16 cellular contexts compared by ENCODE assay signal in the genomic region with DNA sequence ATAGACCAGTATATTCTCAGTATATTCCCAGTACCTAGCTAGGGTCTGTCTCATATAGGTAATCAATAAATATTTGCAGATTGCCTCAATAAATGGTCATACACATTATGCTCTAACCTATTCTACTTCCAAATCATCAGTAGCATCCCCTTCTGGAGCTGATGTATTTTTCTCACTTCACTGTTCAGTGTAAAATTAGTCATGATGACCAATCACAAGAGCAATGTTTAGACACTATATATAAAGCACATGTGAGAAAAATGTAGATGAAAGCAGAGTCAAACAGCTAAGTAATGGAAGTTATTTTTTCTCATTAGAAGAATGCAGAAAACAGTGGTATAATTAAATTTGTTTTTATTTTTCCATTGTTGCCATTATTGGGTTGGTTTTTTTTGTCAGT.
"Had no signal": no experiment of that assay in that cellular context is flagged by ENCODE, and none has a peak within 500 bp of the region (broad histone marks: within the 10 kb centered on the region; RNA-seq: fewer than 3 reads in every experiment).

No MANE protein-coding gene starts in this region.

- H3K27me3 ChIP-seq: body of pancreas, gastroesophageal sphincter, heart left ventricle, left lung had no signal

- H3K27ac ChIP-seq: body of pancreas, gastroesophageal sphincter, left lung had no signal

- H3K4me3 ChIP-seq: body of pancreas, gastroesophageal sphincter, heart left ventricle, left lung had no signal

- H3K4me3 Mint-ChIP-seq: activated naive CD8-positive, alpha-beta T cell treated with anti-CD3 and anti-CD28 coated beads for 36 hours; nephron; stimulated activated naive CD8-positive, alpha-beta T cell treated with anti-CD3 and anti-CD28 coated beads, Interleukin-15, Interleukin-2, amounts not matched to agents 100 ng/mL and 50 ng/mL, for 24 hours had no signal

- H3K9me3 Mint-ChIP-seq: activated naive CD8-positive, alpha-beta T cell treated with anti-CD3 and anti-CD28 coated beads for 36 hours; nephron; stimulated activated naive CD8-positive, alpha-beta T cell treated with anti-CD3 and anti-CD28 coated beads, Interleukin-15, Interleukin-2, amounts not matched to agents 100 ng/mL and 50 ng/mL, for 24 hours had no signal

- H3K4me1 ChIP-seq: body of pancreas, left lung had no signal

- DNase-seq: activated CD4-positive, alpha-beta T cell treated with anti-CD3 and anti-CD28 coated beads, Interleukin-2, amount 50 U/mL, for 48 hours; activated naive CD4-positive, alpha-beta T cell; activated naive CD8-positive, alpha-beta T cell treated with anti-CD3 and anti-CD28 coated beads for 36 hours; body of pancreas; caudate nucleus; heart left ventricle; left lung; midbrain; posterior cingulate gyrus; retina; stimulated activated CD4-positive, alpha-beta T cell treated with anti-CD3 and anti-CD28 coated beads, Interleukin-2, amount 100 ng/mL, for 24 hours; T1000; trophoblast cell had no signal

- H3K9me3 ChIP-seq: body of pancreas, gastroesophageal sphincter, heart left ventricle, left lung had no signal

- H3K27me3 Mint-ChIP-seq: activated naive CD8-positive, alpha-beta T cell treated with anti-CD3 and anti-CD28 coated beads for 36 hours; stimulated activated naive CD8-positive, alpha-beta T cell treated with anti-CD3 and anti-CD28 coated beads, Interleukin-15, Interleukin-2, amounts not matched to agents 100 ng/mL and 50 ng/mL, for 24 hours had no signal

- H3K27ac Mint-ChIP-seq: activated naive CD8-positive, alpha-beta T cell treated with anti-CD3 and anti-CD28 coated beads for 36 hours; nephron; stimulated activated naive CD8-positive, alpha-beta T cell treated with anti-CD3 and anti-CD28 coated beads, Interleukin-15, Interleukin-2, amounts not matched to agents 100 ng/mL and 50 ng/mL, for 24 hours had no signal
